In the genomic region with DNA sequence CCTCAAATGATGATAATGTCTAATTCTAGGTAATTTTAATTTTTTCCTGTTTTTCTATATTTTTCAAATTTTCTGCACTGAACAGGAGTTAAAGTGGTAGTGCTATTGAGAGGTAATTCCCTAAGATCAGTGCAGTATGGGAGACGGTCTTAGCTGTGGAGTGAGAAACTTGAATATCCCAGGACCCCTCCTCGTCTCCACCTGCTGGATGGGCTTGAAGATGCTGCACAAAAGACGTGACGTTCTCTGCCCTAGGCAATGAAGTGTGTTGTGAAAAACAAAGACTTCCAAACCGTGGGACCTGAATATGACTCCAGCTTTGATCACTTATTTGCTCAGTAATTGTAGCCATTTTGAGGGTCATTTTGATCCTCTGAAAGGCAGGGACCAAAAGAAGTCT, we compare ENCODE assay signal across 23 cellular contexts.
A peak's percentile ranks its signal among the peaks of the same experiment; 100 is the strongest.
DNase-seq lines count a peak whose midpoint lies in the region; ATAC-seq and TF ChIP-seq lines count a peak whose summit lies in the region.
"Had no signal": no experiment of that assay in that cellular context is flagged by ENCODE, and none has a peak within 500 bp of the region (broad histone marks: within the 10 kb centered on the region; RNA-seq: fewer than 3 reads in every experiment).

No MANE protein-coding gene starts in this region.

- no peak overlapping the region for H3K4me3 ChIP-seq in WERI-Rb-1 (ENCODE audit: low read depth, low read length)
- H3K4me3 ChIP-seq: BLaER1 treated with 17β-estradiol and CSF1 and Interleukin-3, amounts not matched to agents 10 nM and 100 nM; GM12878; HAP-1; SJSA1 had no signal

- H3K27me3 ChIP-seq in WERI-Rb-1 (ENCODE audit: insufficient read depth, low read depth, severe bottlenecking): no peaks in the 10 kb centered on the region
- H3K27me3 ChIP-seq: BLaER1 treated with 17β-estradiol and CSF1 and Interleukin-3, amounts not matched to agents 10 nM and 100 nM; SJSA1 had no signal

- peak; percentile 19 for DNase-seq in NCI-H82 (lab: John Stamatoyannopoulos, UW)
- DNase-seq in NCI-H82 treated with DMSO at 0.1 percent for 48 hours (lab: John Stamatoyannopoulos, UW; ENCODE audit: unreplicated experiment): no peak
- no peak for DNase-seq in WERI-Rb-1
- DNase-seq in iPS-NIHi11 (ENCODE audit: low spot score): peak; percentile 50
- DNase-seq: CD4-positive, alpha-beta memory T cell; COR-L47; DMS53; GDM1; HFFc6; MM.1S; NCI-H2029; NCI-H2227 treated with DMSO at 0.1 percent for 48 hours; Right ventricle myocardium superior; RPMI8226 had no signal

- ATAC-seq in GM18870 (IDR thresholded peaks at IDR 0.05; ENCODE audit: unreplicated experiment): no peak
- no peak for ATAC-seq in HG02884 (IDR thresholded peaks at IDR 0.05; ENCODE audit: unreplicated experiment)
- no peak for ATAC-seq in GM21390 (IDR thresholded peaks at IDR 0.05; ENCODE audit: unreplicated experiment)
- ATAC-seq: GM12878 had no signal

- H3K9me3 ChIP-seq in WERI-Rb-1 (ENCODE audit: severe bottlenecking): no peaks in the 10 kb centered on the region
- H3K9me3 ChIP-seq: HAP-1, SJSA1 had no signal

- no peaks in the 10 kb centered on the region for H3K36me3 ChIP-seq in WERI-Rb-1
- H3K36me3 ChIP-seq: BLaER1 treated with 17β-estradiol and CSF1 and Interleukin-3, amounts not matched to agents 10 nM and 100 nM; HAP-1; SJSA1 had no signal

- TF ChIP-seq CTCF in WERI-Rb-1 (IDR thresholded peaks at IDR 0.05; ENCODE audit: low read depth, low read length): peak; percentile 40; the same call in 1 of the 2 replicates

- H3K27ac ChIP-seq in WERI-Rb-1: no peak overlapping the region
- H3K27ac ChIP-seq: BLaER1 treated with 17β-estradiol and CSF1 and Interleukin-3, amounts not matched to agents 10 nM and 100 nM; HL-60; KMS-11; SJSA1 had no signal

Comparison
In these comparisons a context has a peak if more than half of its experiments do, and no peak if none do; other contexts are left out.
1. DNase-seq: peak in NCI-H82 (single experiment) and iPS-NIHi11 (single experiment); none in NCI-H82 treated with DMSO at 0.1 percent for 48 hours (single experiment) and WERI-Rb-1 (single experiment).